ENCODE assay signal across 13 cellular contexts in genomic region chr5:64158827-64159226, GRCh38. TPM values are rescaled to one million over a fixed set of nuclear protein-coding genes. Genes with fewer than 3 reads are reported as not detected.
DNase-seq lines count a peak whose midpoint lies in the region; ATAC-seq and TF ChIP-seq lines count a peak whose summit lies in the region.
"Had no signal": no experiment of that assay in that cellular context is flagged by ENCODE, and none has a peak within 500 bp of the region (broad histone marks: within the 10 kb centered on the region; RNA-seq: fewer than 3 reads in every experiment).

No MANE protein-coding gene starts in this region.

- CTCF ChIA-PET in mammary epithelial cell (lab: Charles Lee; ENCODE audit: low non-redundant PET): no interaction called here

- no peak for TF ChIP-seq POLR2A in breast epithelium (IDR thresholded peaks at IDR 0.05)

- WGBS in mammary epithelial cell (ENCODE audit: low coverage, missing lambda C conversion rate): 79% methylated on average over 2 of the region's 2 CpGs

- BruUV-seq in mammary epithelial cell (replicated peaks; lab: Mats Ljungman, UMichigan): no TSS peak

- no peaks in the 10 kb centered on the region for H3K36me3 ChIP-seq in mammary epithelial cell (ENCODE audit: insufficient read depth, low read length)
- no peaks in the 10 kb centered on the region for H3K36me3 ChIP-seq in breast epithelium
- H3K36me3 ChIP-seq: BLaER1 had no signal

- H3K9me3 ChIP-seq in mammary epithelial cell (replicated peaks; ENCODE audit: insufficient read depth, low read length) (peaks cover 3% of the 10 kb centered on the region), breast epithelium (peaks cover 0 to 3% of the 10 kb centered on the region in 2 donors)

- no peak overlapping the region for H3K4me2 ChIP-seq in mammary epithelial cell (ENCODE audit: insufficient read depth, low read depth, low read length)
- H3K4me2 ChIP-seq: BLaER1 had no signal

- dilution Hi-C loops in mammary epithelial cell (cut with HindIII; ENCODE audit: low sequenced_read_pairs): no loop called here

- TF ChIP-seq CTCF in mammary epithelial cell (conservative IDR thresholded peaks at IDR 0.05 in 1 of 2, IDR thresholded peaks at IDR 0.05 in 1 of 2; ENCODE audit: extremely low read depth in 1 of 2, insufficient read depth in 1 of 2, low read depth in 1 of 2, low read length in 2 of 2) (no peak), breast epithelium (IDR thresholded peaks at IDR 0.05) (no peak), epithelial cell of esophagus (IDR thresholded peaks at IDR 0.05; ENCODE audit: insufficient read depth, low read depth, low read length, missing control alignments) (no peak)

- DNase-seq in mammary epithelial cell: peak; percentile 33
- no peak for DNase-seq in breast epithelium (ENCODE audit: low spot score in 2 of 2)
- DNase-seq in epithelial cell of esophagus (ENCODE audit: low read depth): peak; percentile 24
- DNase-seq in kidney tubule cell (ENCODE audit: low spot score): peak; percentile 80
- no peak for DNase-seq in OCI-M2 (lab: John Stamatoyannopoulos, UW; ENCODE audit: unreplicated experiment)
- DNase-seq in HPDE6-E6E7 (ENCODE audit: extremely low spot score): no peak
- DNase-seq: AML-193, DMS53, GOT3, H9 had no signal

- no peak overlapping the region for H2AFZ ChIP-seq in mammary epithelial cell (ENCODE audit: low read depth, low read length)

- H3K9ac ChIP-seq in mammary epithelial cell (ENCODE audit: insufficient read depth, low read length): no peak overlapping the region
- H3K9ac ChIP-seq: BLaER1 had no signal

- H3K4me3 ChIP-seq in mammary epithelial cell (replicated peaks in 1 of 3; ENCODE audit: insufficient read depth in 1 of 3, low read depth in 2 of 3, low read length in 3 of 3): no peak overlapping the region
- no peak overlapping the region for H3K4me3 ChIP-seq in breast epithelium
- no peak overlapping the region for H3K4me3 ChIP-seq in epithelial cell of esophagus (ENCODE audit: low read length)
- H3K4me3 ChIP-seq: BLaER1 had no signal

- intact Hi-C loops in mammary epithelial cell (cut with micrococcal nuclease): no loop called here
- intact Hi-C loops in breast epithelium (cut with DNase I; ENCODE audit: low total_unique reads): no loop called here

- H3K4me1 ChIP-seq in mammary epithelial cell (ENCODE audit: insufficient read depth, low read length) (no peaks in the 10 kb centered on the region), breast epithelium (no peaks in the 10 kb centered on the region)
- H3K4me1 ChIP-seq: BLaER1 had no signal

- no peak for ATAC-seq in SK-N-SH treated with all-trans-retinoic acid at 6 μM for 48 hours

- H3K27ac ChIP-seq in mammary epithelial cell (ENCODE audit: insufficient read depth, low read depth, low read length) (no peak overlapping the region), breast epithelium (no peak overlapping the region)
- H3K27ac ChIP-seq: 22Rv1, BLaER1 had no signal

- H4K20me1 ChIP-seq in mammary epithelial cell (ENCODE audit: insufficient read depth, low read length): no peaks in the 10 kb centered on the region
- H4K20me1 ChIP-seq: BLaER1 had no signal

- no peaks in the 10 kb centered on the region for H3K79me2 ChIP-seq in mammary epithelial cell (ENCODE audit: insufficient read depth, low read length)

- in situ Hi-C loops in mammary epithelial cell (cut with MboI; ENCODE audit: low sequenced_read_pairs in 2 of 2): no loop called here

- no peaks in the 10 kb centered on the region for H3K27me3 ChIP-seq in mammary epithelial cell (ENCODE audit: insufficient read depth, low read length)
- no peaks in the 10 kb centered on the region for H3K27me3 ChIP-seq in breast epithelium
- H3K27me3 ChIP-seq: BLaER1 had no signal

TF ChIP-seq in SK-N-SH treated with all-trans-retinoic acid at 6 μM for 48 hours, 23 proteins besides CTCF, POLR2A, EP300 and RAD21:
- TF ChIP-seq CSDC2 (CRISPR knock-in tag; IDR thresholded peaks at IDR 0.05) (no peak), CREB5 (CRISPR knock-in tag; IDR thresholded peaks at IDR 0.05; ENCODE audit: low read depth) (no peak), ZNF8 (CRISPR knock-in tag; IDR thresholded peaks at IDR 0.05) (no peak), ARNTL (CRISPR knock-in tag; IDR thresholded peaks at IDR 0.05; ENCODE audit: borderline replicate concordance, low read depth) (no peak), ZFP30 (CRISPR knock-in tag; IDR thresholded peaks at IDR 0.05) (no peak), TOX (CRISPR knock-in tag; IDR thresholded peaks at IDR 0.05; ENCODE audit: borderline replicate concordance) (no peak)

RNA-seq across cellular contexts. Expression of gene RNF180, which starts 6.8 kb away (rescaled TPM):
- 1 to 10 TPM; 2.9 to 9.3 TPM for total RNA-seq in mammary epithelial cell
- 0.20 TPM for polyA plus RNA-seq in mammary epithelial cell
- polyA minus RNA-seq in mammary epithelial cell: 3.3 TPM
- 10 to 100 TPM; 14.4 to 22.7 (median 16.2) TPM for total RNA-seq in breast epithelium

Comparison
In these comparisons a context has a peak if more than half of its experiments do, and no peak if none do; other contexts are left out.
1. DNase-seq: peak in mammary epithelial cell (single experiment), epithelial cell of esophagus (single experiment) and kidney tubule cell (single experiment); none in breast epithelium (0 of 2), OCI-M2 (single experiment) and HPDE6-E6E7 (single experiment).